Comparison of ENCODE assay signal across 24 cellular contexts in genomic region chr9:114335745-114336144, GRCh38. TPM values are rescaled to one million over a fixed set of nuclear protein-coding genes. Genes with fewer than 3 reads are reported as not detected.
"Had no signal": no experiment of that assay in that cellular context is flagged by ENCODE, and none has a peak within 500 bp of the region (broad histone marks: within the 10 kb centered on the region; RNA-seq: fewer than 3 reads in every experiment).

No MANE protein-coding gene starts in this region.

- H3K9me3 Mint-ChIP-seq: activated naive CD4-positive, alpha-beta T cell treated with anti-CD3 and anti-CD28 coated beads for 36 hours; nephron had no signal

- ATAC-seq: right lobe of liver had no signal

- H3K27ac Mint-ChIP-seq: activated naive CD4-positive, alpha-beta T cell treated with anti-CD3 and anti-CD28 coated beads for 36 hours; mesothelial cell of epicardium; nephron had no signal

- H3K27me3 ChIP-seq: adrenal gland, ascending aorta, brain microvascular endothelial cell, right lobe of liver, transverse colon had no signal

- H3K4me3 ChIP-seq: adrenal gland, ascending aorta, left ventricle myocardium inferior, right lobe of liver, skin epidermis, transverse colon had no signal

- H3K27ac ChIP-seq: adrenal gland, ascending aorta, brain microvascular endothelial cell, left ventricle myocardium inferior, parathyroid adenoma, right lobe of liver, transverse colon, WERI-Rb-1 had no signal

- H3K4me3 Mint-ChIP-seq: activated naive CD4-positive, alpha-beta T cell treated with anti-CD3 and anti-CD28 coated beads for 36 hours; mesothelial cell of epicardium; nephron had no signal

- H3K4me1 Mint-ChIP-seq: mesothelial cell of epicardium, nephron had no signal

- DNase-seq: activated CD4-positive, CD25-positive, alpha-beta regulatory T cell treated with anti-CD3 and anti-CD28 coated beads, Interleukin-2, amount 50 U/mL, for 72 hours; activated naive CD4-positive, alpha-beta T cell treated with anti-CD3 and anti-CD28 coated beads for 36 hours; activated T-cell treated with anti-CD3 and anti-CD28 coated beads, Interleukin-2, amount 50 U/mL, for 1 hour; adrenal gland; brain microvascular endothelial cell; caudate nucleus; dermis blood vessel endothelial cell; effector CD8-positive, alpha-beta T cell; foreskin melanocyte; kidney glomerular epithelial cell; left ventricle myocardium inferior; nucleus accumbens; right lobe of liver; stimulated activated CD4-positive, alpha-beta T cell treated with anti-CD3 and anti-CD28 coated beads, Interleukin-1b, Interleukin-23, amount 100 ng/mL, for 48 hours; transverse colon; WERI-Rb-1 had no signal

- H3K4me1 ChIP-seq: adrenal gland, left ventricle myocardium inferior, parathyroid adenoma, right lobe of liver, transverse colon had no signal

- H3K9me3 ChIP-seq: adrenal gland, ascending aorta, left ventricle myocardium inferior, right lobe of liver, transverse colon had no signal

RNA-seq across cellular contexts. Expression of gene ORM2, which starts 6.1 kb away (rescaled TPM):
- total RNA-seq: activated naive CD4-positive, alpha-beta T cell treated with anti-CD3 and anti-CD28 coated beads for 36 hours; dermis blood vessel endothelial cell; left ventricle myocardium inferior; lung microvascular endothelial cell; mesothelial cell of epicardium; T-helper 2 cell treated with Interferon-gamma antibody and Interleukin-4, amounts not matched to agents 100 ng/mL and 5 ng/mL, for 36 hours; temporal lobe; transverse colon had no signal

RNA-seq across cellular contexts. Expression of gene ORM1, which starts 12.8 kb away (rescaled TPM):
- total RNA-seq: activated naive CD4-positive, alpha-beta T cell treated with anti-CD3 and anti-CD28 coated beads for 36 hours; dermis blood vessel endothelial cell; left ventricle myocardium inferior; lung microvascular endothelial cell; mesothelial cell of epicardium; T-helper 2 cell treated with Interferon-gamma antibody and Interleukin-4, amounts not matched to agents 100 ng/mL and 5 ng/mL, for 36 hours; temporal lobe; transverse colon had no signal
